Comparison of ENCODE assay signal across 8 cellular contexts in genomic region chr12:77065361-77066204, GRCh38. TPM values are rescaled to one million over a fixed set of nuclear protein-coding genes. Genes with fewer than 3 reads are reported as not detected.
DNase-seq lines count a peak whose midpoint lies in the region; ATAC-seq and TF ChIP-seq lines count a peak whose summit lies in the region.

Gene E2F7 (minus strand): TSS chr12:77065569. CDS start chr12:77064635, 934 bp downstream.

- peak within 1 kb of the TSS; percentile 81 for H3K4me3 Mint-ChIP-seq in activated T-cell treated with anti-CD3 and anti-CD28 coated beads, Interleukin-2, amount 50 U/mL, for 24 hours

- no peaks in the 10 kb centered on the region for H3K79me2 ChIP-seq in PC-9 (ENCODE audit: low read depth)

- no peaks in the 10 kb centered on the region for H3K36me3 ChIP-seq in PC-9 (ENCODE audit: low read depth)
- no peaks in the 10 kb centered on the region for H3K36me3 ChIP-seq in esophagus squamous epithelium

- H2AFZ ChIP-seq in PC-9 = peak within 1 kb of the TSS; percentile 98

- H3K4me2 ChIP-seq in PC-9 = peak within 1 kb of the TSS; percentile 89

- H4K20me1 ChIP-seq in PC-9 (ENCODE audit: insufficient read depth) = no peaks in the 10 kb centered on the region

- no peak for TF ChIP-seq CTCF in PC-9 (conservative IDR thresholded peaks at IDR 0.05)
- TF ChIP-seq CTCF in esophagus squamous epithelium (IDR thresholded peaks at IDR 0.05) = peak in 1 of 6 experiments; percentile 1

- H3K9me3 ChIP-seq in PC-9 (ENCODE audit: insufficient read depth, low read depth) (no peaks in the 10 kb centered on the region), esophagus squamous epithelium (no peaks in the 10 kb centered on the region)

- H3K4me3 ChIP-seq in PC-9 (peak within 1 kb of the TSS; percentile 93), esophagus squamous epithelium (peak within 1 kb of the TSS; percentile 58 to 89 (median 66))

- H3K27ac ChIP-seq in PC-9 (peak within 1 kb of the TSS; percentile 27; the same call in 1 of the 2 replicates), esophagus squamous epithelium (peak within 1 kb of the TSS; percentile 51 to 85 (median 72))

- DNase-seq in DMS79 (lab: John Stamatoyannopoulos, UW) (peak; percentile 92), KBM-7 (peak; percentile 98), PC-9 (peak; percentile 80 to 95), esophagus squamous epithelium (lab: John Stamatoyannopoulos, UW) (peak; percentile 11), myocyte (ENCODE audit: low read depth) (peak; percentile 93)
- DNase-seq in activated T-cell treated with anti-CD3 and anti-CD28 coated beads, Interleukin-2, amount 50 U/mL, for 24 hours = peak; percentile 90
- DNase-seq in stimulated activated CD8-positive, alpha-beta memory T cell treated with anti-CD3 and anti-CD28 coated beads, Interleukin-7, amount 100 ng/mL, for 4 hours (ENCODE audit: low read depth in 2 of 2) = peak; percentile 49 to 72

- H3K27me3 Mint-ChIP-seq in activated T-cell treated with anti-CD3 and anti-CD28 coated beads, Interleukin-2, amount 50 U/mL, for 24 hours = peaks cover 49% of the 10 kb centered on the region

- H3K4me1 ChIP-seq in PC-9 (replicated peaks; ENCODE audit: insufficient read depth) (peaks cover 19% of the 10 kb centered on the region), esophagus squamous epithelium (peaks cover 0 to 30% (median 8%) of the 10 kb centered on the region in 3 donors)

- WGBS in esophagus squamous epithelium, 2 donors = 0 to 1% methylated on average over 7 to 10 of the region's 87 CpGs

- intact Hi-C loops in PC-9 (cut with micrococcal nuclease; ENCODE audit: unreplicated experiment) = loop anchor here (5.0 kb wide), 3 partner anchors 87 to 862 kb away; no protein-coding TSS in a partner anchor
- intact Hi-C loops in esophagus squamous epithelium (cut with DNase I) = loop anchor here (10.0 kb wide), 1 partner anchor 259 kb away; no protein-coding TSS in a partner anchor

- POLR2A ChIA-PET in PC-9 (lab: Charles Lee; ENCODE audit: unreplicated experiment) = no interaction called here

- H3K36me3 Mint-ChIP-seq in activated T-cell treated with anti-CD3 and anti-CD28 coated beads, Interleukin-2, amount 50 U/mL, for 24 hours (ENCODE audit: low read depth) = peaks cover 8% of the 10 kb centered on the region

- ATAC-seq in GM21737 (IDR thresholded peaks at IDR 0.05; ENCODE audit: unreplicated experiment) = peak; percentile 75

- H3K9me2 ChIP-seq in PC-9 (ENCODE audit: insufficient read depth) = no peaks in the 10 kb centered on the region

- no peaks in the 10 kb centered on the region for H3K9me3 Mint-ChIP-seq in activated T-cell treated with anti-CD3 and anti-CD28 coated beads, Interleukin-2, amount 50 U/mL, for 24 hours

- CTCF ChIA-PET in PC-9 (lab: Charles Lee) = no interaction called here

- in situ Hi-C loops in KBM-7 (cut with MboI; ENCODE audit: low pct_unique_long_range_greater_than_20kb, low sequenced_read_pairs) = no loop called here

- H3F3A ChIP-seq in PC-9 (ENCODE audit: insufficient read depth, low read depth) = no peaks in the 10 kb centered on the region

- H3K27me3 ChIP-seq in PC-9 (ENCODE audit: insufficient read depth, low read depth) = no peaks in the 10 kb centered on the region
- no peaks in the 10 kb centered on the region for H3K27me3 ChIP-seq in esophagus squamous epithelium

- TF ChIP-seq POLR2A in esophagus squamous epithelium (IDR thresholded peaks at IDR 0.05) = peak in 1 of 4 donors; percentile 65

- TSS peak; percentile 93 for BruUV-seq in PC-9 (replicated peaks; lab: Mats Ljungman, UMichigan)

- H3K27ac Mint-ChIP-seq in activated T-cell treated with anti-CD3 and anti-CD28 coated beads, Interleukin-2, amount 50 U/mL, for 24 hours = peak within 1 kb of the TSS; percentile 63

- peaks cover 12% of the 10 kb centered on the region for H3K4me1 Mint-ChIP-seq in activated T-cell treated with anti-CD3 and anti-CD28 coated beads, Interleukin-2, amount 50 U/mL, for 24 hours (ENCODE audit: low read depth)

RNA-seq across cellular contexts. Expression of gene E2F7, which starts in this region (rescaled TPM):
- total RNA-seq in PC-9 (2021) (9.8 and 14.6 TPM in 2 replicates), esophagus squamous epithelium (1 to 10 TPM; 1.5 to 7.7 (median 7.1) TPM), myocyte (3.9 and 7.3 TPM in 2 replicates)
- 2.8 TPM for polyA plus RNA-seq in myocyte (2012)

Comparison
In these comparisons a context has a peak if more than half of its experiments do, and no peak if none do; other contexts are left out.
1. Peak in every context shown above with its lines: DNase-seq, ATAC-seq, H3K4me3 ChIP-seq and H3K27ac ChIP-seq.
2. DNase-seq: peak in every context shown above with its lines; median percentile 98 in KBM-7; 93 in myocyte; 92 in DMS79; 90 in activated T-cell treated with anti-CD3 and anti-CD28 coated beads, Interleukin-2, amount 50 U/mL, for 24 hours; 88 in PC-9; 60 in stimulated activated CD8-positive, alpha-beta memory T cell treated with anti-CD3 and anti-CD28 coated beads, Interleukin-7, amount 100 ng/mL, for 4 hours; 11 in esophagus squamous epithelium.